ENCODE assay signal across 29 cellular contexts in the genomic region with DNA sequence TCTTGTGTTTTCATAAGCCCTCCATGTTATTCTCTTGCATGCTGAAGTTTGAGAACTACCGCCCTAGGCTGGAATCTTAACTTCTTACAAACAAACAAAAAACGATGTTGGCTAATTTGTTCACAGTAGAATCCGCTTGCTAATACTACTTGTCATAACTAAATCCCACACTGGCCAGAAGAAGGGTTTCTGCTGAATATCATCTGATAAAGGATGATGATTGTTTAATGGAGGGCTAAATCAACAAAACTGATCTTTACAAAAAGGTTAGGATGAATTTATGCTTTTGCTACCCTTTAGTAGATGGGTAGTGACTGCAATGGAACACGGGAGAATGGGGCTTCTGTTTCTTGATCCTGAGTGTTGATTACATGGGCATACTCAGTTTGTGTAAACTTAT. TPM values are rescaled to one million over a fixed set of nuclear protein-coding genes. Genes with fewer than 3 reads are reported as not detected.
"Had no signal": no experiment of that assay in that cellular context is flagged by ENCODE, and none has a peak within 500 bp of the region (broad histone marks: within the 10 kb centered on the region; RNA-seq: fewer than 3 reads in every experiment).

No MANE protein-coding gene starts in this region.

- H3K4me1 ChIP-seq: body of pancreas, breast epithelium, Peyer's patch had no signal

- H3K36me3 ChIP-seq: breast epithelium, Peyer's patch, SJSA1 had no signal

- H3K4me3 ChIP-seq: body of pancreas, breast epithelium, Peyer's patch, SJSA1 had no signal

- DNase-seq: activated CD4-positive, alpha-beta T cell treated with anti-CD3 and anti-CD28 coated beads, Interleukin-2, amount 10 ng/mL, durations not matched to agents 24 days and 14 days; activated CD4-positive, alpha-beta T cell treated with anti-CD3 and anti-CD28 coated beads, Interleukin-2, amount 50 U/mL, for 4 hours; activated CD8-positive, alpha-beta T cell treated with anti-CD3 and anti-CD28 coated beads for 36 hours; activated effector memory CD4-positive, alpha-beta T cell treated with anti-CD3 and anti-CD28 coated beads, Interleukin-2, amount 50 U/mL, for 16 hours; activated naive CD4-positive, alpha-beta T cell; activated naive CD4-positive, alpha-beta T cell treated with anti-CD3 and anti-CD28 coated beads, Interleukin-2, amount 50 U/mL, for 16 hours; activated naive CD8-positive, alpha-beta T cell treated with anti-CD3 and anti-CD28 coated beads for 36 hours; activated T-cell treated with anti-CD3 and anti-CD28 coated beads, Interleukin-2, amount 50 U/mL, for 1 hour; activated T-cell treated with anti-CD3 and anti-CD28 coated beads, Interleukin-2, amount 50 U/mL, for 72 hours; body of pancreas; Karpas-422; NCI-H1105; NCI-H1417 treated with DMSO at 0.1 percent for 48 hours; NCI-H187 treated with DMSO at 0.1 percent for 48 hours; NCI-H2081; NCI-H226; NCI-H446 treated with DMSO at 0.1 percent for 48 hours; NCI-H524; NCI-H69; Peyer's patch; RPMI8226; SHP77 treated with DMSO at 0.1 percent for 48 hours; T1000 had no signal

- H3K27me3 ChIP-seq: body of pancreas, breast epithelium, Peyer's patch, SJSA1 had no signal

- H3K27ac ChIP-seq: body of pancreas, breast epithelium, Peyer's patch, SJSA1 had no signal

- H3K9me3 ChIP-seq: body of pancreas, breast epithelium, Peyer's patch, SJSA1 had no signal

- ATAC-seq: activated CD8-positive, alpha-beta T cell treated with anti-CD3 and anti-CD28 coated beads for 36 hours; activated T-cell treated with anti-CD3 and anti-CD28 coated beads, Interleukin-2, amount 50 U/mL, for 72 hours; activated T-helper 17 cell treated with anti-CD3 and anti-CD28 coated beads, Interleukin-2, amount 50 U/mL, for 72 hours; body of pancreas had no signal

RNA-seq across cellular contexts. Expression of a gene that starts 42.3 kb away (rescaled TPM):
- total RNA-seq: activated CD4-positive, alpha-beta T cell treated with anti-CD3 and anti-CD28 coated beads, Interleukin-2, amount 10 ng/mL, durations not matched to agents 24 days and 14 days; activated CD8-positive, alpha-beta memory T cell treated with anti-CD3 and anti-CD28 coated beads for 36 hours; activated CD8-positive, alpha-beta T cell treated with anti-CD3 and anti-CD28 coated beads for 36 hours; activated naive CD8-positive, alpha-beta T cell treated with anti-CD3 and anti-CD28 coated beads for 36 hours; activated T-cell treated with anti-CD3 and anti-CD28 coated beads, Interleukin-2, amount 50 U/mL, for 72 hours; activated T-helper 17 cell treated with anti-CD3 and anti-CD28 coated beads, Interleukin-2, amount 50 U/mL, for 72 hours; body of pancreas; Peyer's patch; SJSA1; T-helper 1 cell treated with Interleukin-12 subunit alpha and Interleukin-12 subunit beta and Interleukin-4 antibody, amounts not matched to agents 30 ng/mL and 1 ng/mL, for 36 hours; T-helper 2 cell treated with Interferon-gamma antibody and Interleukin-4, amounts not matched to agents 100 ng/mL and 5 ng/mL, for 36 hours had no signal
